In genomic region chr1:25562101-25562927, GRCh38 we compare ENCODE assay signal across 7 cellular contexts. TPM values are rescaled to one million over a fixed set of nuclear protein-coding genes. Genes with fewer than 3 reads are reported as not detected.
DNase-seq lines count a peak whose midpoint lies in the region; ATAC-seq and TF ChIP-seq lines count a peak whose summit lies in the region.

No MANE protein-coding gene starts in this region.

- H3K36me3 ChIP-seq in Karpas-422 (ENCODE audit: insufficient read depth, low read length), result no peaks in the 10 kb centered on the region
- H3K36me3 ChIP-seq in thymus (ENCODE audit: control insufficient read depth, insufficient read depth), result peaks cover 4% of the 10 kb centered on the region
- peaks cover 24% of the 10 kb centered on the region for H3K36me3 ChIP-seq in right atrium auricular region

- H3K27ac ChIP-seq in Karpas-422 (ENCODE audit: low read length), result no peak overlapping the region
- H3K27ac ChIP-seq in thymus (ENCODE audit: low read depth), result peak overlapping the region; percentile 95
- H3K27ac ChIP-seq in right atrium auricular region, result no peak overlapping the region

- no peaks in the 10 kb centered on the region for H4K20me1 ChIP-seq in Karpas-422 (ENCODE audit: insufficient read depth, low read depth, low read length)

- H3K79me2 ChIP-seq in Karpas-422 (ENCODE audit: low read length), result no peaks in the 10 kb centered on the region

- H3K27me3 ChIP-seq in Karpas-422 (ENCODE audit: low read length) (no peaks in the 10 kb centered on the region), thymus (ENCODE audit: control insufficient read depth, insufficient read depth) (no peaks in the 10 kb centered on the region), right atrium auricular region (no peaks in the 10 kb centered on the region)

- no peak for TF ChIP-seq CTCF in right atrium auricular region (IDR thresholded peaks at IDR 0.05)

- H3K4me3 ChIP-seq in Karpas-422 (ENCODE audit: low read length), result no peak overlapping the region
- no peak overlapping the region for H3K4me3 ChIP-seq in thymus (ENCODE audit: low read length)
- H3K4me3 ChIP-seq in right atrium auricular region, result no peak overlapping the region

- H3K4me1 ChIP-seq in Karpas-422 (ENCODE audit: low read length) (peaks cover 28% of the 10 kb centered on the region), thymus (ENCODE audit: control insufficient read depth, insufficient read depth, low read length) (peaks cover 49% of the 10 kb centered on the region), right atrium auricular region (peaks cover 0 to 36% of the 10 kb centered on the region in 2 donors)

- intact Hi-C loops in left colon (cut with DNase I, micrococcal nuclease), result no loop called here

- H3K9me3 ChIP-seq in Karpas-422 (ENCODE audit: low read length) (no peaks in the 10 kb centered on the region), thymus (ENCODE audit: control insufficient read depth) (no peaks in the 10 kb centered on the region), right atrium auricular region (no peaks in the 10 kb centered on the region)

- ATAC-seq in GM19467 (IDR thresholded peaks at IDR 0.05; ENCODE audit: unreplicated experiment) (peak; percentile 55), left colon (peak; percentile 87)

- no peak overlapping the region for H2AFZ ChIP-seq in Karpas-422 (ENCODE audit: low read length)

- H3K9me2 ChIP-seq in Karpas-422 (replicated peaks; ENCODE audit: insufficient read depth, low read length), result no peaks in the 10 kb centered on the region

- H3K4me2 ChIP-seq in Karpas-422 (ENCODE audit: low read depth, low read length, poor library complexity, severe bottlenecking), result peak overlapping the region; percentile 17

- no peak overlapping the region for H3K9ac ChIP-seq in Karpas-422 (ENCODE audit: low read length)

- DNase-seq in Karpas-422 (peak; percentile 87), left colon (peak; percentile 82 to 94), right atrium auricular region (ENCODE audit: low spot score) (no peak), GM03348 (ENCODE audit: low spot score) (no peak)
- DNase-seq in activated CD8-positive, alpha-beta memory T cell treated with anti-CD3 and anti-CD28 coated beads for 24 hours, result peak; percentile 83

- 45% methylated on average over 8 of the region's 8 CpGs for WGBS in thymus

RNA-seq across cellular contexts. Expression of gene LDLRAP1, which starts 18.9 kb away (rescaled TPM):
- not detected in 2 replicates for total RNA-seq in Karpas-422 (2014; rRNA removed; shearing (Covaris generic); ENCODE audit: low replicate concordance)
- total RNA-seq in left colon, result 10 to 100 TPM; 37.7 to 40.2 TPM
- polyA plus RNA-seq in thymus, result 31.6 TPM
- total RNA-seq in right atrium auricular region, result 10 to 100 TPM in 1 of 2 donors, 1 to 10 TPM in 1; 8.9 to 10.1 TPM

RNA-seq across cellular contexts. Expression of gene MAN1C1, which starts 54.3 kb away (rescaled TPM):
- total RNA-seq in Karpas-422 (2014; rRNA removed; shearing (Covaris generic); ENCODE audit: low replicate concordance), result not detected in 2 replicates
- total RNA-seq in left colon, result 1 to 10 TPM; 1.7 to 6.0 TPM
- 18.4 TPM for polyA plus RNA-seq in thymus
- total RNA-seq in right atrium auricular region, result 10 to 100 TPM in 1 of 2 donors, 1 to 10 TPM in 1; 9.4 to 13.6 TPM

Comparison
In these comparisons a context has a peak if more than half of its experiments do, and no peak if none do; other contexts are left out.
1. DNase-seq: peak in Karpas-422 (single experiment), activated CD8-positive, alpha-beta memory T cell treated with anti-CD3 and anti-CD28 coated beads for 24 hours (single experiment) and left colon (2 of 2); none in right atrium auricular region (single experiment) and GM03348 (single experiment).